In genomic region chr3:157130138-157130880, GRCh38 we compare ENCODE assay signal across 8 cellular contexts. TPM values are rescaled to one million over a fixed set of nuclear protein-coding genes. Genes with fewer than 3 reads are reported as not detected.
DNase-seq lines count a peak whose midpoint lies in the region; ATAC-seq, FAIRE-seq and TF ChIP-seq lines count a peak whose summit lies in the region.

No MANE protein-coding gene starts in this region.

- peaks cover 2% of the 10 kb centered on the region for H3K9me3 Mint-ChIP-seq in activated CD4-positive, alpha-beta T cell treated with anti-CD3 and anti-CD28 coated beads, Interleukin-2, amount 10 ng/mL, durations not matched to agents 7 days and 5 days

- H3K36me3 Mint-ChIP-seq in activated CD4-positive, alpha-beta T cell treated with anti-CD3 and anti-CD28 coated beads, Interleukin-2, amount 10 ng/mL, durations not matched to agents 7 days and 5 days (ENCODE audit: low read depth): peaks cover 7% of the 10 kb centered on the region

- TF ChIP-seq CTCF in coronary artery (IDR thresholded peaks at IDR 0.05): no peak

- peaks cover 94% of the 10 kb centered on the region for H3K4me1 Mint-ChIP-seq in activated CD4-positive, alpha-beta T cell treated with anti-CD3 and anti-CD28 coated beads, Interleukin-2, amount 10 ng/mL, durations not matched to agents 7 days and 5 days

- H3K27me3 Mint-ChIP-seq in activated CD4-positive, alpha-beta T cell treated with anti-CD3 and anti-CD28 coated beads, Interleukin-2, amount 10 ng/mL, durations not matched to agents 7 days and 5 days: no peaks in the 10 kb centered on the region

- no peak for FAIRE-seq in GM12892 (lab: Jason Lieb, UNC)

- DNase-seq in ELR (ENCODE audit: low read depth) (peak; percentile 87), NCI-H1694 treated with DMSO at 0.1 percent for 48 hours (lab: John Stamatoyannopoulos, UW) (peak; percentile 73), coronary artery (ENCODE audit: low spot score) (no peak), lung microvascular endothelial cell (ENCODE audit: low read depth in 2 of 2) (peak; percentile 55 to 83), GM12892 (ENCODE audit: insufficient read length) (no peak)
- peak; percentile 85 for DNase-seq in activated CD4-positive, alpha-beta T cell treated with anti-CD3 and anti-CD28 coated beads, Interleukin-2, amount 10 ng/mL, durations not matched to agents 7 days and 5 days
- DNase-seq in stimulated activated CD4-positive, alpha-beta T cell treated with anti-CD3 and anti-CD28 coated beads, TNF-alpha, amount 100 ng/mL, for 48 hours (ENCODE audit: low read depth in 3 of 3): peak; percentile 27 to 62 (median 56)

- no peak for TF ChIP-seq POLR2A in GM12892 (IDR thresholded peaks at IDR 0.05; ENCODE audit: low read depth, low read length)

- H3K4me3 ChIP-seq in coronary artery: peak overlapping the region; percentile 35

- CTCF ChIA-PET in activated CD4-positive, alpha-beta T cell treated with anti-CD3 and anti-CD28 coated beads, Interleukin-2, amount 10 ng/mL, durations not matched to agents 7 days and 5 days (lab: Charles Lee): interaction anchor here (0.8 to 13.7 kb wide), 11 partner anchors 14 to 457 kb away, joined by 3 to 160 read pairs (median 4); partner anchors contain the start of gene TIPARP

- peak overlapping the region; percentile 97 for H3K27ac Mint-ChIP-seq in activated CD4-positive, alpha-beta T cell treated with anti-CD3 and anti-CD28 coated beads, Interleukin-2, amount 10 ng/mL, durations not matched to agents 7 days and 5 days

- POLR2A ChIA-PET in activated CD4-positive, alpha-beta T cell treated with anti-CD3 and anti-CD28 coated beads, Interleukin-2, amount 10 ng/mL, durations not matched to agents 7 days and 5 days (lab: Charles Lee): interaction anchor here (0.5 to 1.3 kb wide), 3 partner anchors 41 to 1146 kb away, joined by 3 to 6 read pairs (median 6); no protein-coding TSS in a partner anchor

- peak overlapping the region; percentile 52 for H3K4me3 Mint-ChIP-seq in activated CD4-positive, alpha-beta T cell treated with anti-CD3 and anti-CD28 coated beads, Interleukin-2, amount 10 ng/mL, durations not matched to agents 7 days and 5 days

- peak overlapping the region; percentile 8 to 77 for H3K27ac ChIP-seq in coronary artery

- no peak for ATAC-seq in GM21825 (IDR thresholded peaks at IDR 0.05; ENCODE audit: unreplicated experiment)

RNA-seq across cellular contexts. Expression of gene CCNL1, which starts 29.6 kb away (rescaled TPM):
- 100 to 1,000 TPM; 220 to 258 TPM for total RNA-seq in activated CD4-positive, alpha-beta T cell treated with anti-CD3 and anti-CD28 coated beads, Interleukin-2, amount 10 ng/mL, durations not matched to agents 7 days and 5 days
- 70.0 and 171 TPM in 2 replicates for total RNA-seq in lung microvascular endothelial cell
- 103 TPM for polyA plus RNA-seq in GM12892 (2012; ENCODE audit: missing spikeins)

Comparison
In these comparisons a context has a peak if more than half of its experiments do, and no peak if none do; other contexts are left out.
1. DNase-seq: peak in ELR (single experiment), NCI-H1694 treated with DMSO at 0.1 percent for 48 hours (single experiment), activated CD4-positive, alpha-beta T cell treated with anti-CD3 and anti-CD28 coated beads, Interleukin-2, amount 10 ng/mL, durations not matched to agents 7 days and 5 days (single experiment), lung microvascular endothelial cell (2 of 2) and stimulated activated CD4-positive, alpha-beta T cell treated with anti-CD3 and anti-CD28 coated beads, TNF-alpha, amount 100 ng/mL, for 48 hours (3 of 3); none in coronary artery (single experiment) and GM12892 (single experiment).